Comparison of ENCODE assay signal across 8 cellular contexts in the genomic region with DNA sequence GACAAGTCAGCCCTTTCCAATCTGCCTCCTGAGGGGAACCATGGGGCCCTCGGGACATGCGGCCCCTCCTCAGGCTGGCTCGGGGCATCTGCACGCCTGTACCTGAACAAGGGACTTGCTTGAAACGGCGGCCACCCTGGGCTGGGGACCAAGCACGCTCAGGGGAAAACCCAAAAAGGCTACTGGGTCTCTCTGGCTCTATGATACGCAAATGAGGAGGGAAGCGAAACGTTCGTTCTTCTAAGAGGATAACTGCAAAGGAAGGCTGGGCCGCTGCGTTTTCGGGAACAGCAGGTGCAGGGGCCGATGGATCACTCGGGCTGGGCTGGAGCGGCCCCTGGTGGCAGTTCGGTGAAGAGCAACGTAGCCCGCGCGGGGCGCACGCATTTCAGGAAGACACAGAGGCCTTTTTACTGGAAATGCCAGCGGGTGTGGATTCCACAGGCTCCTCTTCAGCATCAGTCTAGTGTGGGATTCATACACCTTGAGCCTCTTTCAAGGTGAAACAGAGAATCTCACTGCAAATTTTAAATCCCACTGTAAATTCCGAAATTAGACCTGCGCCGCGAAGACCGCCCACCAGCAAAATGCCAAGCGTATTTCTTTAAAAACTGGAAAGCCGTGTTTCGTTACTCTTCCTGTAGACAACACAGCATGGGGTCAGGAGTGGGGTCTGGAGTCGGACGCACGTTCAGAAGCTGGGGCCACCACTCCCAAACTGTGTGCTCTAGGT. TPM values are rescaled to one million over a fixed set of nuclear protein-coding genes. Genes with fewer than 3 reads are reported as not detected.
DNase-seq lines count a peak whose midpoint lies in the region; ATAC-seq and TF ChIP-seq lines count a peak whose summit lies in the region.
"Not testable (repeated sequence)": the region's sequence is repeated elsewhere in the genome, so short reads cannot be mapped to it uniquely, and the experiment has no call there.

No MANE protein-coding gene starts in this region.

- POLR2A ChIA-PET in A673 (lab: Charles Lee; ENCODE audit: low non-redundant PET); WTC11 (lab: Charles Lee): not testable (repeated sequence)

- H3K27ac ChIP-seq in A673 (ENCODE audit: low read depth, low read length, poor library complexity, severe bottlenecking); body of pancreas: not testable (repeated sequence)

- not testable (repeated sequence) for H3K36me3 ChIP-seq in A673 (ENCODE audit: insufficient read depth, low read length, poor library complexity, severe bottlenecking); body of pancreas (replicated peaks in 1 of 2; ENCODE audit: insufficient read depth in 1 of 2, low read depth in 2 of 2)

- intact Hi-C loops in A673 (cut with micrococcal nuclease; ENCODE audit: unreplicated experiment) = loop anchor here (1.0 to 5.0 kb wide), 2 partner anchors 37 to 132 kb away; no protein-coding TSS in a partner anchor
- intact Hi-C loops in body of pancreas (cut with DNase I) = not testable (repeated sequence)

- not testable (repeated sequence) for H3K36me3 Mint-ChIP-seq in WTC11

- H3K27me3 Mint-ChIP-seq in WTC11 (ENCODE audit: low read depth) = not testable (repeated sequence)

- ATAC-seq in GM18861 (IDR thresholded peaks at IDR 0.05; ENCODE audit: unreplicated experiment) (peak; percentile 78), HG03025 (IDR thresholded peaks at IDR 0.05; ENCODE audit: low FRiP score, unreplicated experiment) (peak; percentile 43), WTC11 (peak; percentile 84), body of pancreas (peak; percentile 77)

- CTCF ChIA-PET in A673 (lab: Charles Lee) = not testable (repeated sequence)
- CTCF ChIA-PET in WTC11 (lab: Charles Lee) = interaction anchor here (0.8 to 2.7 kb wide), 3 partner anchors 18 to 132 kb away, joined by 3 to 5 read pairs (median 4); no protein-coding TSS in a partner anchor

- H3K9me3 Mint-ChIP-seq in WTC11 = not testable (repeated sequence)

- H3K27me3 ChIP-seq in A673 (replicated peaks; ENCODE audit: insufficient read depth, low read depth, low read length, poor library complexity); body of pancreas: not testable (repeated sequence)

- DNase-seq in A673 (ENCODE audit: low spot score) (peak; percentile 85), NCI-H2196 (lab: John Stamatoyannopoulos, UW; ENCODE audit: unreplicated experiment) (peak; percentile 57), WTC11 (ENCODE audit: low spot score) (peak; percentile 93), body of pancreas (peak; percentile 74 to 83 (median 80)), iPS DF 4.7 (ENCODE audit: extremely low read depth, low spot score) (peak; percentile 28)
- DNase-seq in stimulated activated CD4-positive, alpha-beta T cell treated with anti-CD3 and anti-CD28 coated beads, Interleukin-12 subunit alpha, Interleukin-12 subunit beta, amount 100 ng/mL, for 24 hours (ENCODE audit: low read depth in 2 of 2) = peak; percentile 77 to 93

- WGBS in body of pancreas, 2 donors = 34 to 49% methylated on average over 18 to 36 of the region's 36 CpGs

- not testable (repeated sequence) for H3K4me1 ChIP-seq in A673 (ENCODE audit: insufficient read depth, low read length, poor library complexity, severe bottlenecking)
- peaks cover 18% of the 10 kb centered on the region for H3K4me1 ChIP-seq in body of pancreas

- not testable (repeated sequence) for H3K4me1 Mint-ChIP-seq in WTC11

- not testable (repeated sequence) for H3K27ac Mint-ChIP-seq in WTC11

- peak overlapping the region; percentile 46; the same call in 1 of the 2 replicates for H3K4me3 Mint-ChIP-seq in WTC11

- not testable (repeated sequence) for BruUV-seq in A673 (replicated peaks; lab: Mats Ljungman, UMichigan)

- not testable (repeated sequence) for TF ChIP-seq POLR2A in body of pancreas (IDR thresholded peaks at IDR 0.05)

- H3K4me3 ChIP-seq in A673 (ENCODE audit: low read depth, low read length, poor library complexity, severe bottlenecking); body of pancreas: not testable (repeated sequence)

- not testable (repeated sequence) for H3K9me3 ChIP-seq in A673 (ENCODE audit: low read depth, low read length, poor library complexity, severe bottlenecking); body of pancreas

- peak; percentile 85 for TF ChIP-seq CTCF in A673 (conservative IDR thresholded peaks at IDR 0.05; ENCODE audit: low read depth, low read length)
- TF ChIP-seq CTCF in WTC11 (IDR thresholded peaks at IDR 0.05) = peak; percentile 86
- peak; percentile 76 to 95 (median 85) for TF ChIP-seq CTCF in body of pancreas (IDR thresholded peaks at IDR 0.05)

TF ChIP-seq in WTC11, 78 proteins besides CTCF, POLR2A, EP300 and RAD21:
- TF ChIP-seq GABPB1 (CRISPR knock-in tag; IDR thresholded peaks at IDR 0.05) (peak; percentile 45; the same call in 1 of the 2 replicates), MAX (CRISPR knock-in tag; IDR thresholded peaks at IDR 0.05) (0 out of 2 replicates have a peak, but pooled peaks have one; percentile 34)

RNA-seq across cellular contexts. Expression of gene CA5A, which starts 27.0 kb away (rescaled TPM):
- total RNA-seq in A673 (2021) = not detected in 2 replicates
- not detected in 3 replicates for total RNA-seq in WTC11 (2021)
- total RNA-seq in body of pancreas = not detected

RNA-seq across cellular contexts. Expression of gene SLC7A5, which starts 40.1 kb away (rescaled TPM):
- total RNA-seq in A673 (2021) (324 and 371 TPM in 2 replicates), WTC11 (2021) (105 to 197 TPM (median 107 TPM) in 3 replicates), body of pancreas (1 to 10 TPM; 1.6 to 3.4 TPM)

RNA-seq across cellular contexts. Expression of gene BANP, which starts 41.9 kb away (rescaled TPM):
- 35.2 and 44.3 TPM in 2 replicates for total RNA-seq in A673 (2021)
- 29.1 to 34.5 TPM (median 33.3 TPM) in 3 replicates for total RNA-seq in WTC11 (2021)
- total RNA-seq in body of pancreas = 10 to 100 TPM; 19.1 to 20.2 TPM

Comparison
In these comparisons a context has a peak if more than half of its experiments do, and no peak if none do; other contexts are left out.
1. DNase-seq: peak in every context shown above with its lines; median percentile 93 in WTC11; 85 in A673; 85 in stimulated activated CD4-positive, alpha-beta T cell treated with anti-CD3 and anti-CD28 coated beads, Interleukin-12 subunit alpha, Interleukin-12 subunit beta, amount 100 ng/mL, for 24 hours; 80 in body of pancreas; 57 in NCI-H2196; 28 in iPS DF 4.7.
2. RNA of gene SLC7A5, which starts 40.1 kb away (total RNA-seq): 324 to 371 TPM in A673 and 105 to 197 TPM in WTC11; 1.6 to 3.4 TPM in body of pancreas; every median in the first group is over 10 times any median in the second.
3. Peak in every context shown above with its lines, with median percentiles within 50 percentile points of each other: CTCF ChIP-seq and ATAC-seq.